ENCODE assay signal across 24 cellular contexts in the genomic region with DNA sequence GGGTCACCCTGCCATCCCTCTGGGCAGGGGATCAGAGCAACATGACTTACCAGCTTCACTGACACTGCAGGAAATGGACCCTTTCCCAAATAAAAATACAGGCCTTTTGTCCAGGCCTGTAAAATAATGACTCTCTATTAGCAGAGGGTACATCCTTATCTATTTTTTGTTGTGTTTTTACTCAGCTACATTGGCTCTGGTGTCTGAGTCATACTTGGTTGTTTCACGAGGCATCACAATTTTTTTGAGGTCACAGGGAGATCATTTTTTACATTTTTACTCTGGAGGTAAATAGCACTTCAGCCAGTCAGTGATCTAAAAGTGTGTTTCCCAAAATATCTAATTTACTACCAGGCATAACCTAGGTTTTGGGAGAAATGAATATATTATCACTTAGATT. TPM values are rescaled to one million over a fixed set of nuclear protein-coding genes. Genes with fewer than 3 reads are reported as not detected.
DNase-seq lines count a peak whose midpoint lies in the region; ATAC-seq and TF ChIP-seq lines count a peak whose summit lies in the region.
"Had no signal": no experiment of that assay in that cellular context is flagged by ENCODE, and none has a peak within 500 bp of the region (broad histone marks: within the 10 kb centered on the region; RNA-seq: fewer than 3 reads in every experiment).

No MANE protein-coding gene starts in this region.

- H3K9ac ChIP-seq in smooth muscle cell (ENCODE audit: low read depth): no peak overlapping the region

- ATAC-seq in GM19351 (IDR thresholded peaks at IDR 0.05; ENCODE audit: unreplicated experiment): no peak
- ATAC-seq: activated CD4-positive, CD25-positive, alpha-beta regulatory T cell treated with anti-CD3 and anti-CD28 coated beads, Interleukin-2, amount 50 U/mL, for 24 hours; activated naive CD8-positive, alpha-beta T cell treated with anti-CD3 and anti-CD28 coated beads, Interleukin-2, amount 50 U/mL, for 24 hours; natural killer cell; right cardiac atrium had no signal

- no peaks in the 10 kb centered on the region for H4K20me1 ChIP-seq in smooth muscle cell (ENCODE audit: low read depth)

- H3K9me3 ChIP-seq in smooth muscle cell (replicated peaks; ENCODE audit: low read depth) (no peaks in the 10 kb centered on the region), suprapubic skin (no peaks in the 10 kb centered on the region)
- H3K9me3 ChIP-seq: left ventricle myocardium inferior, ovary, upper lobe of left lung had no signal

- H3K4me3 ChIP-seq in cardiac fibroblast (replicated peaks in 1 of 2; ENCODE audit: low read depth in 2 of 2, low read length in 2 of 2) (no peak overlapping the region), smooth muscle cell (no peak overlapping the region), suprapubic skin (no peak overlapping the region)
- H3K4me3 ChIP-seq: left ventricle myocardium inferior, ovary, upper lobe of left lung had no signal

- no peak for TF ChIP-seq POLR2A in suprapubic skin (IDR thresholded peaks at IDR 0.05)

- TF ChIP-seq EP300 in suprapubic skin (IDR thresholded peaks at IDR 0.05): no peak

- H3K4me2 ChIP-seq in smooth muscle cell: no peak overlapping the region

- H3K27me3 ChIP-seq in smooth muscle cell (ENCODE audit: low read depth) (no peaks in the 10 kb centered on the region), suprapubic skin (no peaks in the 10 kb centered on the region)
- H3K27me3 ChIP-seq: ovary, upper lobe of left lung had no signal

- no peaks in the 10 kb centered on the region for H3F3A ChIP-seq in smooth muscle cell (ENCODE audit: low read depth)

- H2AFZ ChIP-seq in smooth muscle cell (ENCODE audit: low read depth): no peak overlapping the region

- DNase-seq in EL (peak; percentile 60), NCI-H226 (peak; percentile 52), cardiac fibroblast (ENCODE audit: low read depth in 2 of 2) (peak; percentile 45 to 51), smooth muscle cell (lab: John Stamatoyannopoulos, UW; ENCODE audit: unreplicated experiment) (no peak), suprapubic skin (ENCODE audit: low spot score in 2 of 2) (no peak), inferior parietal cortex (ENCODE audit: extremely low spot score) (no peak)
- DNase-seq: activated CD4-positive, alpha-beta memory T cell treated with anti-CD3 and anti-CD28 coated beads, Interleukin-2, amount 10 ng/mL, durations not matched to agents 7 days and 5 days; activated gamma-delta T cell; activated naive CD8-positive, alpha-beta T cell treated with anti-CD3 and anti-CD28 coated beads, Interleukin-2, amount 50 U/mL, for 24 hours; CD4-positive, alpha-beta T cell; GF-D8; head of caudate nucleus; left ventricle myocardium inferior; MM.1S; natural killer cell; NCI-H1417 treated with DMSO at 0.1 percent for 48 hours; NCI-H526 treated with DMSO at 0.1 percent for 48 hours; ovary; right cardiac atrium; SW 1271; upper lobe of left lung had no signal

- H3K4me1 ChIP-seq in smooth muscle cell (ENCODE audit: low read depth) (no peaks in the 10 kb centered on the region), suprapubic skin (no peaks in the 10 kb centered on the region)
- H3K4me1 ChIP-seq: left ventricle myocardium inferior, upper lobe of left lung had no signal

- 0% methylated on average over 1 of the region's 1 CpG for WGBS in smooth muscle cell (ENCODE audit: low lambda C conversion rate)
- WGBS in suprapubic skin: 32% methylated on average over 1 of the region's 1 CpG

- H3K27ac ChIP-seq in smooth muscle cell (ENCODE audit: low read depth) (peak overlapping the region; percentile 3), suprapubic skin (no peak overlapping the region)
- H3K27ac ChIP-seq: left ventricle myocardium inferior, ovary, upper lobe of left lung had no signal

- no peak for TF ChIP-seq CTCF in cardiac fibroblast (IDR thresholded peaks at IDR 0.05; ENCODE audit: low read depth, low read length)
- TF ChIP-seq CTCF in smooth muscle cell (IDR thresholded peaks at IDR 0.05; ENCODE audit: borderline replicate concordance, insufficient read depth, poor library complexity, severe bottlenecking): no peak
- TF ChIP-seq CTCF in suprapubic skin (IDR thresholded peaks at IDR 0.05): no peak

- no peaks in the 10 kb centered on the region for H3K79me2 ChIP-seq in smooth muscle cell (ENCODE audit: low read depth)

- H3K36me3 ChIP-seq in smooth muscle cell (ENCODE audit: low read depth): no peaks in the 10 kb centered on the region
- no peaks in the 10 kb centered on the region for H3K36me3 ChIP-seq in suprapubic skin
- H3K36me3 ChIP-seq: left ventricle myocardium inferior, ovary, upper lobe of left lung had no signal

RNA-seq across cellular contexts. Expression of a gene that starts 6.9 kb away (rescaled TPM):
- 2.8 and 3.6 TPM in 2 replicates for total RNA-seq in smooth muscle cell
- polyA plus RNA-seq in smooth muscle cell: 2.0 and 2.9 TPM in 2 replicates
- under 1 TPM in 1 of 4 donors, not detected in 3; 0.57 TPM for total RNA-seq in suprapubic skin
- total RNA-seq: activated CD4-positive, alpha-beta memory T cell treated with anti-CD3 and anti-CD28 coated beads, Interleukin-2, amount 10 ng/mL, durations not matched to agents 7 days and 5 days; bronchial epithelial cell; CD4-positive, alpha-beta T cell; natural killer cell had no signal

Comparison
In these comparisons a context has a peak if more than half of its experiments do, and no peak if none do; other contexts are left out.
1. DNase-seq: peak in EL (single experiment), NCI-H226 (single experiment) and cardiac fibroblast (2 of 2); none in smooth muscle cell (single experiment), suprapubic skin (0 of 2) and inferior parietal cortex (single experiment).